25 cellular contexts compared by ENCODE assay signal in the genomic region with DNA sequence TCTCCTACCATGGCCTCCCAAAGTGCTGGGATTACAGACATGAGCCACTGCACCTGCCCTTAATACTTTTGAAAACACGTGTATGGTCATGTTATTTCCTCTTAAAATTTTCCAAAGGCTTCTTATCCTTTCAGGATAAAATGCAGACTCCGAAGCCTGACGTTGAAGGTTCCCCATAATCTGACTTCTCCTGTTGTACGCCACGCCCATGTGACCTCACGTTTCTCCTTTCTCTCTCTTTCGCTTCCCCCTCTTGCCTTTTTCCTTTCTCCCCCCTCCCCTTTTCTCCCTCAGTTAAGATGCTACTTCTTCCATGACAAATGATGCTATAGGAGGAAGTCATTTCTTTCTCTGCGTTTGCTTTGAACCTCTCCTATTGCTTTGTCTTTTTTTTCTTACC.
A peak's percentile ranks its signal among the peaks of the same experiment; 100 is the strongest.
DNase-seq lines count a peak whose midpoint lies in the region; ATAC-seq and TF ChIP-seq lines count a peak whose summit lies in the region.
"Had no signal": no experiment of that assay in that cellular context is flagged by ENCODE, and none has a peak within 500 bp of the region (broad histone marks: within the 10 kb centered on the region; RNA-seq: fewer than 3 reads in every experiment).

No MANE protein-coding gene starts in this region.

- intact Hi-C loops in ascending aorta (cut with DNase I) (no loop called here), transverse colon (cut with DNase I; ENCODE audit: low total_unique reads) (no loop called here), stomach (cut with DNase I; ENCODE audit: low total_unique reads) (no loop called here)

- in situ Hi-C loops in transverse colon (cut with MboI; ENCODE audit: low pct_ligation_motif_present in 1 of 4, low pct_unique_long_range_greater_than_20kb in 1 of 4, low sequenced_read_pairs in 3 of 4), result no loop called here

- no peak overlapping the region for H3K27ac ChIP-seq in ascending aorta
- H3K27ac ChIP-seq in transverse colon, result no peak overlapping the region
- H3K27ac ChIP-seq in stomach, result no peak overlapping the region
- H3K27ac ChIP-seq: esophagus squamous epithelium, gastroesophageal sphincter, KMS-11, pancreas, uterus had no signal

- TF ChIP-seq CTCF in ascending aorta (IDR thresholded peaks at IDR 0.05) (no peak), transverse colon (IDR thresholded peaks at IDR 0.05) (no peak), stomach (IDR thresholded peaks at IDR 0.05) (no peak)

- no peak for TF ChIP-seq EP300 in transverse colon (IDR thresholded peaks at IDR 0.05; ENCODE audit: low read depth)
- no peak for TF ChIP-seq EP300 in stomach (IDR thresholded peaks at IDR 0.05)

- H3K36me3 ChIP-seq in ascending aorta (no peaks in the 10 kb centered on the region), transverse colon (no peaks in the 10 kb centered on the region), stomach (no peaks in the 10 kb centered on the region)
- H3K36me3 ChIP-seq: gastroesophageal sphincter, pancreas, uterus had no signal

- TF ChIP-seq POLR2A in transverse colon (IDR thresholded peaks at IDR 0.05) (no peak), stomach (IDR thresholded peaks at IDR 0.05) (no peak)

- H3K4me3 ChIP-seq in ascending aorta (no peak overlapping the region), transverse colon (no peak overlapping the region), stomach (no peak overlapping the region)
- H3K4me3 ChIP-seq: esophagus squamous epithelium, gastroesophageal sphincter, pancreas, uterus had no signal

- no peaks in the 10 kb centered on the region for H3K4me1 ChIP-seq in ascending aorta
- H3K4me1 ChIP-seq in transverse colon, result peaks cover 0 to 12% (median 3%) of the 10 kb centered on the region in 4 donors
- peaks cover 0 to 9% (median 6%) of the 10 kb centered on the region in 4 donors for H3K4me1 ChIP-seq in stomach
- H3K4me1 ChIP-seq: gastroesophageal sphincter, uterus had no signal

- 84 to 88% methylated on average over 4 to 8 of the region's 8 CpGs for WGBS in transverse colon (ENCODE audit: low coverage in 1 of 2), 2 donors
- 86 to 89% (median 87%) methylated on average over 8 of the region's 8 CpGs for WGBS in stomach, 5 donors

- DNase-seq in NOMO-1 treated with DMSO at 0.1 percent for 48 hours (lab: John Stamatoyannopoulos, UW; ENCODE audit: unreplicated experiment), result peak; percentile 92
- peak; percentile 21 to 71 for DNase-seq in ascending aorta (ENCODE audit: low spot score in 2 of 2)
- DNase-seq in left lobe of liver (ENCODE audit: low spot score), result no peak
- peak; percentile 27 for DNase-seq in transverse colon
- no peak for DNase-seq in stomach
- no peak for DNase-seq in epidermal melanocyte (ENCODE audit: insufficient read length, low spot score)
- DNase-seq: activated B cell treated with CpG ODN at 0.5 μM for 24 hours; activated CD4-positive, alpha-beta T cell treated with anti-CD3 and anti-CD28 coated beads, Interleukin-2, amount 50 U/mL, for 4 hours; activated CD8-positive, alpha-beta memory T cell treated with anti-CD3 and anti-CD28 coated beads, Interleukin-2, amount 50 U/mL, for 48 hours; activated naive CD8-positive, alpha-beta T cell treated with anti-CD3 and anti-CD28 coated beads for 36 hours; CD4-positive, alpha-beta T cell; effector CD8-positive, alpha-beta T cell; esophagus squamous epithelium; HCEC 1CT; islet precursor cell; natural killer cell; NCI-H1048; NCI-H187 treated with DMSO at 0.1 percent for 48 hours; NCI-H2227 treated with DMSO at 0.1 percent for 48 hours; NCI-H82; uterus had no signal

- ATAC-seq in left lobe of liver (peak; percentile 27), GM18517 (IDR thresholded peaks at IDR 0.05; ENCODE audit: unreplicated experiment) (no peak)
- ATAC-seq: gastroesophageal sphincter, natural killer cell had no signal

- H3K9me3 ChIP-seq in ascending aorta, result no peaks in the 10 kb centered on the region
- no peaks in the 10 kb centered on the region for H3K9me3 ChIP-seq in transverse colon
- no peaks in the 10 kb centered on the region for H3K9me3 ChIP-seq in stomach
- H3K9me3 ChIP-seq: esophagus squamous epithelium, gastroesophageal sphincter, pancreas, uterus had no signal

- H3K27me3 ChIP-seq in ascending aorta (no peaks in the 10 kb centered on the region), transverse colon (no peaks in the 10 kb centered on the region), stomach (no peaks in the 10 kb centered on the region)
- H3K27me3 ChIP-seq: esophagus squamous epithelium, gastroesophageal sphincter, pancreas, uterus had no signal

Comparison
In these comparisons a context has a peak if more than half of its experiments do, and no peak if none do; other contexts are left out.
1. DNase-seq: peak in NOMO-1 treated with DMSO at 0.1 percent for 48 hours (single experiment), ascending aorta (2 of 2) and transverse colon (single experiment); none in left lobe of liver (single experiment), stomach (single experiment) and epidermal melanocyte (single experiment).